1 cellular context compared by ENCODE assay signal in the genomic region with DNA sequence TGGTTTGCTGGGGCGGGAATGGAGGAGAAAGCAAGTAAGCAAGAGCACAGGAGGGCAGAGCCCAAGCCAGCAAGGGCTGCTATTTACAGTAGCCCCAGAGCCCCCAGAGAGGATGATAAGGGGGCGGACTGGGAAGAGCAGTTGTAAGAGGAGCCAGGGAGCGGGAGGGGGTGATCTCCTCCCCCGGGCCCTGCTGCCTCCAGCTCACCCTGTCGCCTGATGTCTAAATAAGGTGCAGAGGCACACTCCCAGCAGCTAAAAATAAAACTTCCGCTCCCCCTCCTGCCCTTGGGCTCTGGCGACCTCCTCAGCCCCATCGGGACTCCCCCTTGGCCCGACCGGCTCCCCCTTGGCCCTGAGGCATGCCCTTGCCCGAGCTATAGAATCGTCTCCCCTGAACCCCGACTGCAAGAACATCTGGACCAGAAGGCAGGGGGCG.
TF ChIP-seq lines count a peak whose summit lies in the region.

No MANE protein-coding gene starts in this region.

TF ChIP-seq in H1, 55 proteins besides CTCF, POLR2A, EP300 and RAD21:
- TF ChIP-seq, protein P1, sequence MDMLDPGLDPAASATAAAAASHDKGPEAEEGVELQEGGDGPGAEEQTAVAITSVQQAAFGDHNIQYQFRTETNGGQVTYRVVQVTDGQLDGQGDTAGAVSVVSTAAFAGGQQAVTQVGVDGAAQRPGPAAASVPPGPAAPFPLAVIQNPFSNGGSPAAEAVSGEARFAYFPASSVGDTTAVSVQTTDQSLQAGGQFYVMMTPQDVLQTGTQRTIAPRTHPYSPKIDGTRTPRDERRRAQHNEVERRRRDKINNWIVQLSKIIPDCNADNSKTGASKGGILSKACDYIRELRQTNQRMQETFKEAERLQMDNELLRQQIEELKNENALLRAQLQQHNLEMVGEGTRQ (IDR thresholded peaks at IDR 0.05; ENCODE audit: low read length) = no peak
- no peak for TF ChIP-seq JUN (IDR thresholded peaks at IDR 0.05; ENCODE audit: low read depth, low read length)
- no peak for TF ChIP-seq BACH1 (IDR thresholded peaks at IDR 0.05; ENCODE audit: low read length)
- no peak for TF ChIP-seq CHD2 (IDR thresholded peaks at IDR 0.05; ENCODE audit: low read length)
- no peak for TF ChIP-seq EZH2 (IDR thresholded peaks at IDR 0.05; ENCODE audit: low read depth, low read length, severe bottlenecking)
- TF ChIP-seq JUND (IDR thresholded peaks at IDR 0.05; ENCODE audit: low read length) = no peak
- no peak for TF ChIP-seq SUZ12 (IDR thresholded peaks at IDR 0.05; ENCODE audit: low read length)
- no peak for TF ChIP-seq RBBP5 (IDR thresholded peaks at IDR 0.05; ENCODE audit: borderline replicate concordance, low read depth, low read length)
- no peak for TF ChIP-seq CBX5 (IDR thresholded peaks at IDR 0.05; ENCODE audit: low read depth, low read length)
- TF ChIP-seq, protein P2, sequence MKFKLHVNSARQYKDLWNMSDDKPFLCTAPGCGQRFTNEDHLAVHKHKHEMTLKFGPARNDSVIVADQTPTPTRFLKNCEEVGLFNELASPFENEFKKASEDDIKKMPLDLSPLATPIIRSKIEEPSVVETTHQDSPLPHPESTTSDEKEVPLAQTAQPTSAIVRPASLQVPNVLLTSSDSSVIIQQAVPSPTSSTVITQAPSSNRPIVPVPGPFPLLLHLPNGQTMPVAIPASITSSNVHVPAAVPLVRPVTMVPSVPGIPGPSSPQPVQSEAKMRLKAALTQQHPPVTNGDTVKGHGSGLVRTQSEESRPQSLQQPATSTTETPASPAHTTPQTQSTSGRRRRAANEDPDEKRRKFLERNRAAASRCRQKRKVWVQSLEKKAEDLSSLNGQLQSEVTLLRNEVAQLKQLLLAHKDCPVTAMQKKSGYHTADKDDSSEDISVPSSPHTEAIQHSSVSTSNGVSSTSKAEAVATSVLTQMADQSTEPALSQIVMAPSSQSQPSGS (IDR thresholded peaks at IDR 0.05; ENCODE audit: low read length) = no peak
- no peak for TF ChIP-seq RFX5 (IDR thresholded peaks at IDR 0.05; ENCODE audit: borderline replicate concordance, low read depth, low read length)
- no peak for TF ChIP-seq FOSL1 (IDR thresholded peaks at IDR 0.05; ENCODE audit: insufficient read depth, low read depth, low read length)
- TF ChIP-seq, protein P3, sequence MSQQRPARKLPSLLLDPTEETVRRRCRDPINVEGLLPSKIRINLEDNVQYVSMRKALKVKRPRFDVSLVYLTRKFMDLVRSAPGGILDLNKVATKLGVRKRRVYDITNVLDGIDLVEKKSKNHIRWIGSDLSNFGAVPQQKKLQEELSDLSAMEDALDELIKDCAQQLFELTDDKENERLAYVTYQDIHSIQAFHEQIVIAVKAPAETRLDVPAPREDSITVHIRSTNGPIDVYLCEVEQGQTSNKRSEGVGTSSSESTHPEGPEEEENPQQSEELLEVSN (IDR thresholded peaks at IDR 0.05) = no peak
- TF ChIP-seq ASH2L (IDR thresholded peaks at IDR 0.05; ENCODE audit: low read length) = no peak
- no peak for TF ChIP-seq HDAC6 (IDR thresholded peaks at IDR 0.05; ENCODE audit: low read depth, low read length)
TF ChIP-seq in H1: peak in this region for 0.
